In the genomic region with DNA sequence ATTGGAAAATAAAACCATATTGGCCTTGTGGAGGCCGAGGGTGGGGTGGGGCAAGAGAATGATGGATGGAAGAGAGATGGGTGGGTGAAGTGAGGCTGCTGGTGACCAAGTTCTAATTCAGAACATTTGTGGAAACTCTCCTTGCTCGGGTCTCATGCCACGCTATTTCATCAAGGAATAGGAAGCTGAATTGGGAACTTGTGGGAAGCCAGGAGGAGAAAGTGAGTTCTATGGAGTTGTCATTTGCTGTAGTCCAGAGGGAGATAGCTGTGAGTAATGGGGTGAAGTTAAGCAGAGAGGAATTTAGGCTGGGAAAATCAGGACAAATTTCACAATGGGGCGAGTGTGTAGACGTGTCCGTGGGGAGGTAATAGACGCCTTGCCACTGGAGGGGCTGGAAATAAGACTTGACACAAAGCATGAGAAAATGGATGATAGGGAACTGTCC, we compare ENCODE assay signal across 20 cellular contexts.
DNase-seq lines count a peak whose midpoint lies in the region; ATAC-seq and TF ChIP-seq lines count a peak whose summit lies in the region.
"Had no signal": no experiment of that assay in that cellular context is flagged by ENCODE, and none has a peak within 500 bp of the region (broad histone marks: within the 10 kb centered on the region; RNA-seq: fewer than 3 reads in every experiment).

No MANE protein-coding gene starts in this region.

- CTCF ChIA-PET in SK-N-SH (lab: Yijun Ruan, JAX), result interaction anchor here (0.6 to 1.1 kb wide), 3 partner anchors 8 to 404 kb away, joined by 3 read pairs; no protein-coding TSS in a partner anchor

- no peak for TF ChIP-seq RAD21 in SK-N-SH (IDR thresholded peaks at IDR 0.05; ENCODE audit: low read length)

- TF ChIP-seq POLR2A in esophagus squamous epithelium (IDR thresholded peaks at IDR 0.05) (no peak), stomach (IDR thresholded peaks at IDR 0.05) (no peak)

- H3K27me3 ChIP-seq in GM23248 (replicated peaks; ENCODE audit: insufficient read depth) (no peaks in the 10 kb centered on the region), esophagus squamous epithelium (no peaks in the 10 kb centered on the region), right cardiac atrium (ENCODE audit: control insufficient read depth, insufficient read depth) (no peaks in the 10 kb centered on the region), stomach (no peaks in the 10 kb centered on the region), SK-N-SH (ENCODE audit: insufficient read depth) (no peaks in the 10 kb centered on the region)

- H3F3A ChIP-seq in GM23248 (ENCODE audit: insufficient read depth), result peaks cover 21% of the 10 kb centered on the region
- no peaks in the 10 kb centered on the region for H3F3A ChIP-seq in SK-N-SH (replicated peaks; ENCODE audit: insufficient read depth)

- peak overlapping the region; percentile 33; the same call in 1 of the 2 replicates for H2AFZ ChIP-seq in GM23248
- no peak overlapping the region for H2AFZ ChIP-seq in SK-N-SH (ENCODE audit: low read depth)

- no peak for TF ChIP-seq EP300 in stomach (IDR thresholded peaks at IDR 0.05)
- TF ChIP-seq EP300 in SK-N-SH (IDR thresholded peaks at IDR 0.05; ENCODE audit: borderline replicate concordance in 1 of 2, low read depth in 1 of 2, low read length in 1 of 2), result no peak

- H3K9me3 ChIP-seq in GM23248 (ENCODE audit: low read depth) (no peaks in the 10 kb centered on the region), esophagus squamous epithelium (no peaks in the 10 kb centered on the region), right cardiac atrium (ENCODE audit: control insufficient read depth, low read length) (no peaks in the 10 kb centered on the region), stomach (no peaks in the 10 kb centered on the region), SK-N-SH (no peaks in the 10 kb centered on the region)

- in situ Hi-C loops in GM23248 (cut with MboI), result no loop called here

- peak; percentile 91 to 94 for ATAC-seq in right cardiac atrium
- ATAC-seq: HCT116, K562 had no signal

- H3K9ac ChIP-seq in GM23248 (peak overlapping the region; percentile 33; the same call in 1 of the 2 replicates), SK-N-SH (no peak overlapping the region)

- H3K4me1 ChIP-seq in GM23248 (ENCODE audit: insufficient read depth) (peaks cover 36% of the 10 kb centered on the region), esophagus squamous epithelium (peaks cover 4 to 35% (median 14%) of the 10 kb centered on the region in 3 donors), right cardiac atrium (ENCODE audit: control insufficient read depth, insufficient read depth, low read length) (peaks cover 2% of the 10 kb centered on the region), stomach (peaks cover 24 to 47% (median 33%) of the 10 kb centered on the region in 4 donors), SK-N-SH (ENCODE audit: control insufficient read depth in 1 of 2, insufficient read depth in 2 of 2, low read depth in 1 of 2, low read length in 1 of 2) (no peaks in the 10 kb centered on the region)

- H3K4me2 ChIP-seq in GM23248 (ENCODE audit: unreplicated experiment) (peak overlapping the region; percentile 59), SK-N-SH (no peak overlapping the region)

- WGBS in GM23248 (ENCODE audit: low coverage in 1 of 2, low lambda C conversion rate in 2 of 2, missing lambda C conversion rate in 2 of 2), 2 experiments, result 2% methylated on average over 7 of the region's 7 CpGs
- WGBS in esophagus squamous epithelium, 2 donors, result 74 to 76% methylated on average over 7 of the region's 7 CpGs
- 67% methylated on average over 7 of the region's 7 CpGs for WGBS in right cardiac atrium
- WGBS in stomach, 5 donors, result 85 to 92% (median 91%) methylated on average over 7 of the region's 7 CpGs
- WGBS in SK-N-SH (ENCODE audit: low lambda C conversion rate), result 78% methylated on average over 7 of the region's 7 CpGs

- intact Hi-C loops in esophagus squamous epithelium (cut with DNase I), result no loop called here
- intact Hi-C loops in right cardiac atrium (cut with DNase I), result no loop called here
- intact Hi-C loops in stomach (cut with DNase I; ENCODE audit: low total_unique reads), result no loop called here
- intact Hi-C loops in head of caudate nucleus (cut with DNase I), result no loop called here

- peak overlapping the region; percentile 23; the same call in 1 of the 2 replicates for H3K4me3 ChIP-seq in GM23248
- H3K4me3 ChIP-seq in esophagus squamous epithelium, result no peak overlapping the region
- no peak overlapping the region for H3K4me3 ChIP-seq in right cardiac atrium (ENCODE audit: low read length)
- H3K4me3 ChIP-seq in stomach, result no peak overlapping the region
- no peak overlapping the region for H3K4me3 ChIP-seq in SK-N-SH (ENCODE audit: low read depth in 2 of 2, low read length in 1 of 2)
- H3K4me3 ChIP-seq: K562 had no signal

- POLR2A ChIA-PET in SK-N-SH (lab: Yijun Ruan, JAX), result no interaction called here

- DNase-seq in GM23248, result peak; percentile 77
- no peak for DNase-seq in esophagus squamous epithelium (lab: John Stamatoyannopoulos, UW)
- DNase-seq in right cardiac atrium, result peak in 2 of 3 donors; percentile 70
- no peak for DNase-seq in stomach
- DNase-seq in SK-N-SH, result no peak
- no peak for DNase-seq in foreskin melanocyte
- DNase-seq in head of caudate nucleus, result no peak
- DNase-seq in H4 (ENCODE audit: low spot score), result no peak
- DNase-seq: activated CD4-positive, alpha-beta T cell treated with anti-CD3 and anti-CD28 coated beads, Interleukin-2, amount 50 U/mL, for 4 hours; activated naive CD4-positive, alpha-beta T cell treated with anti-CD3 and anti-CD28 coated beads for 36 hours; COR-L47; hippocampal formation; NCI-H187 treated with DMSO at 0.1 percent for 48 hours; NCI-H510A treated with DMSO at 0.1 percent for 48 hours; SHP77; stimulated activated naive CD4-positive, alpha-beta T cell; trophoblast cell had no signal

- H4K20me1 ChIP-seq in GM23248 (ENCODE audit: insufficient read depth), result no peaks in the 10 kb centered on the region
- H4K20me1 ChIP-seq in SK-N-SH (ENCODE audit: insufficient read depth), result no peaks in the 10 kb centered on the region

- TF ChIP-seq CTCF in esophagus squamous epithelium (IDR thresholded peaks at IDR 0.05), result no peak
- no peak for TF ChIP-seq CTCF in stomach (IDR thresholded peaks at IDR 0.05)
- no peak for TF ChIP-seq CTCF in SK-N-SH (IDR thresholded peaks at IDR 0.05)

- H3K79me2 ChIP-seq in GM23248 (ENCODE audit: insufficient read depth) (no peaks in the 10 kb centered on the region), SK-N-SH (ENCODE audit: insufficient read depth) (no peaks in the 10 kb centered on the region)

- H3K9me2 ChIP-seq in GM23248 (ENCODE audit: insufficient read depth) (no peaks in the 10 kb centered on the region), SK-N-SH (no peaks in the 10 kb centered on the region)

- H3K27ac ChIP-seq in GM23248, result peak overlapping the region; percentile 72
- H3K27ac ChIP-seq in esophagus squamous epithelium, result peak overlapping the region in 3 of 4 donors; percentile 40 to 81 (median 79)
- H3K27ac ChIP-seq in right cardiac atrium (ENCODE audit: low read length), result peak overlapping the region; percentile 55
- H3K27ac ChIP-seq in stomach, result peak overlapping the region in 3 of 5 donors; percentile 74 to 82 (median 76)
- no peak overlapping the region for H3K27ac ChIP-seq in SK-N-SH (ENCODE audit: low read depth in 2 of 2, low read length in 1 of 2)
- H3K27ac ChIP-seq: VCaP had no signal

- H3K36me3 ChIP-seq in GM23248 (ENCODE audit: low read depth) (no peaks in the 10 kb centered on the region), esophagus squamous epithelium (no peaks in the 10 kb centered on the region), stomach (no peaks in the 10 kb centered on the region), SK-N-SH (replicated peaks in 1 of 2; ENCODE audit: control insufficient read depth in 1 of 2, insufficient read depth in 2 of 2, low read length in 1 of 2) (no peaks in the 10 kb centered on the region)

TF ChIP-seq in SK-N-SH, 30 proteins besides CTCF, POLR2A, EP300 and RAD21:
- TF ChIP-seq, protein P1, sequence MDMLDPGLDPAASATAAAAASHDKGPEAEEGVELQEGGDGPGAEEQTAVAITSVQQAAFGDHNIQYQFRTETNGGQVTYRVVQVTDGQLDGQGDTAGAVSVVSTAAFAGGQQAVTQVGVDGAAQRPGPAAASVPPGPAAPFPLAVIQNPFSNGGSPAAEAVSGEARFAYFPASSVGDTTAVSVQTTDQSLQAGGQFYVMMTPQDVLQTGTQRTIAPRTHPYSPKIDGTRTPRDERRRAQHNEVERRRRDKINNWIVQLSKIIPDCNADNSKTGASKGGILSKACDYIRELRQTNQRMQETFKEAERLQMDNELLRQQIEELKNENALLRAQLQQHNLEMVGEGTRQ (IDR thresholded peaks at IDR 0.05; ENCODE audit: borderline replicate concordance, low read depth, low read length), result no peak
- TF ChIP-seq SIN3A (IDR thresholded peaks at IDR 0.05; ENCODE audit: borderline replicate concordance, low read depth, low read length), result no peak
- TF ChIP-seq FOXM1 (IDR thresholded peaks at IDR 0.05; ENCODE audit: low read depth), result no peak
- TF ChIP-seq TAF1 (IDR thresholded peaks at IDR 0.05; ENCODE audit: borderline replicate concordance, low read depth, low read length), result no peak
- TF ChIP-seq FOXJ3 (CRISPR knock-in tag; IDR thresholded peaks at IDR 0.05), result no peak

Comparison
In these comparisons a context has a peak if more than half of its experiments do, and no peak if none do; other contexts are left out.
1. DNase-seq: peak in GM23248 (single experiment) and right cardiac atrium (2 of 3); none in esophagus squamous epithelium (single experiment), stomach (single experiment), SK-N-SH (single experiment), foreskin melanocyte (single experiment), head of caudate nucleus (0 of 42) and H4 (single experiment).
2. H3K27ac ChIP-seq: peak in GM23248 (single experiment), esophagus squamous epithelium (3 of 4), right cardiac atrium (single experiment) and stomach (3 of 5); none in SK-N-SH (0 of 2).